7 cellular contexts compared by ENCODE assay signal in the genomic region with DNA sequence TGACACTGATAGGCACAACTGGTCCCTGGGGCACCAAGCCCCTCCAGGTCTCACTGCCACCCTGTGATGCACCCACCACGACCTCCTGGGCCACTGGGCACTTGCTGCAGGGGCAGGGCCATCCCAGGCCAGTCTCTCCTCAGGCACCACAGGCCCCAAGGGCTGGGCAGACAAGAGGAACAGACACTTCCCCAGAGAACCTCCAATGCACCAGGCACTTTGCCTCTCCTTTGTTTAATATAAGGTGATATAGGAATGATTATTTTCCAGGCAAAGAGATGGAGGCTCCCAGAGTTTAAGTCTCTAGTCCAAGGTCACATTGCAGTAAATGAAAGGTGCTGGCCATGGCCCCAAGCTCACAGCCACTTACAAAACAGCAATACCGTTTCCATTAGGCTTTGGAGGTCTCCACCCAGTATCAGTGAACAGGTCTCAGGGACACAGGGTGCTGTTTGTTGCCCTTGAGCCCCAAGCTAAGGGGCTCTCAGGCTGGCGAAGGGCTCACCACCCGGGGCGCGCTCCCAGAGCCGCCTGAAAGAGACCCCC. TPM values are rescaled to one million over a fixed set of nuclear protein-coding genes. Genes with fewer than 3 reads are reported as not detected.
DNase-seq lines count a peak whose midpoint lies in the region; ATAC-seq and TF ChIP-seq lines count a peak whose summit lies in the region.

No MANE protein-coding gene starts in this region.

- H3K23me2 ChIP-seq in H9 (ENCODE audit: insufficient read length, low read depth, low read length, poor library complexity, severe bottlenecking) = peaks cover 4% of the 10 kb centered on the region

- peaks cover 5 to 22% (median 16%) of the 10 kb centered on the region in 3 experiments; a peak in 5 of 7 replicates for H3K36me3 Mint-ChIP-seq in H9 (ENCODE audit: insufficient read depth in 1 of 3, low read depth in 3 of 3)
- H3K36me3 Mint-ChIP-seq in stimulated activated memory B cell treated with anti-CD40 and anti-IgM and Interleukin-4, amounts not matched to agents 10 μg/mL and 1 μg/mL and 100 μg/mL, for 72 hours = no peaks in the 10 kb centered on the region

- H2BK20ac ChIP-seq in H9 (ENCODE audit: low read depth, low read length, poor library complexity, severe bottlenecking) = no peak overlapping the region

- no peak overlapping the region for H3K4ac ChIP-seq in H9 (ENCODE audit: low read depth, low read length)

- H3K4me1 Mint-ChIP-seq in H9 = peaks cover 53% of the 10 kb centered on the region in 2 experiments
- H3K4me1 Mint-ChIP-seq in stimulated activated memory B cell treated with anti-CD40 and anti-IgM and Interleukin-4, amounts not matched to agents 10 μg/mL and 1 μg/mL and 100 μg/mL, for 72 hours = peaks cover 19% of the 10 kb centered on the region

- no peak for TF ChIP-seq CTCF in H9 (conservative IDR thresholded peaks at IDR 0.05)
- TF ChIP-seq CTCF in VCaP (conservative IDR thresholded peaks at IDR 0.05) = no peak

- H2AFZ ChIP-seq in H9 (ENCODE audit: low read length) = no peak overlapping the region

- H3K4me3 Mint-ChIP-seq in H9 = peak overlapping the region; percentile 54 to 57; a peak in 4 of 5 replicates
- peak overlapping the region; percentile 75 for H3K4me3 Mint-ChIP-seq in stimulated activated memory B cell treated with anti-CD40 and anti-IgM and Interleukin-4, amounts not matched to agents 10 μg/mL and 1 μg/mL and 100 μg/mL, for 72 hours

- no peak overlapping the region for H3K4me3 ChIP-seq in right cardiac atrium (ENCODE audit: low read length)

- no peak overlapping the region for H3T11ph ChIP-seq in H9 (ENCODE audit: low read length)

- no peak overlapping the region for H2AK5ac ChIP-seq in H9 (ENCODE audit: insufficient read length, low read length)

- DNase-seq in H9 (no peak), right cardiac atrium (peak in 2 of 3 donors; percentile 66 to 69), kidney glomerular epithelial cell (lab: John Stamatoyannopoulos, UW) (no peak), T-helper 9 cell (no peak)

- H2BK12ac ChIP-seq in H9 (ENCODE audit: insufficient read length, low read depth, low read length) = no peak overlapping the region

- no peak overlapping the region for H3K9ac ChIP-seq in H9 (ENCODE audit: extremely low read depth, insufficient read length, low read length)

- H3K18ac ChIP-seq in H9 (ENCODE audit: insufficient read length, low read depth, low read length) = no peak overlapping the region

- no peak overlapping the region for H3K27ac Mint-ChIP-seq in H9
- peak overlapping the region; percentile 82 for H3K27ac Mint-ChIP-seq in stimulated activated memory B cell treated with anti-CD40 and anti-IgM and Interleukin-4, amounts not matched to agents 10 μg/mL and 1 μg/mL and 100 μg/mL, for 72 hours

- H3K27ac ChIP-seq in H9 (ENCODE audit: insufficient read length, low read depth, low read length) = no peak overlapping the region
- H3K27ac ChIP-seq in VCaP = peak overlapping the region; percentile 34; the same call in 1 of the 2 replicates
- H3K27ac ChIP-seq in right cardiac atrium (ENCODE audit: low read length) = peak overlapping the region; percentile 95

- H3K4me2 ChIP-seq in H9 (ENCODE audit: insufficient read depth, insufficient read length, low read length) = peak overlapping the region; percentile 80

- no peak overlapping the region for H2BK5ac ChIP-seq in H9 (ENCODE audit: insufficient read length, low read length)

- H3K56ac ChIP-seq in H9 (ENCODE audit: insufficient read length, low read depth, low read length) = no peak overlapping the region

- no peaks in the 10 kb centered on the region for H3K9me3 ChIP-seq in H9 (ENCODE audit: control insufficient read depth, low read depth, low read length)
- no peaks in the 10 kb centered on the region for H3K9me3 ChIP-seq in right cardiac atrium (ENCODE audit: control insufficient read depth, low read length)

- no peak overlapping the region for H2BK15ac ChIP-seq in H9 (ENCODE audit: low read depth, low read length)

- no peaks in the 10 kb centered on the region for H3K79me2 ChIP-seq in H9 (ENCODE audit: insufficient read depth, low read length)

- peaks cover 4% of the 10 kb centered on the region; the same call in 1 of the 2 replicates for H3K27me3 Mint-ChIP-seq in H9 (ENCODE audit: low read depth)
- H3K27me3 Mint-ChIP-seq in stimulated activated memory B cell treated with anti-CD40 and anti-IgM and Interleukin-4, amounts not matched to agents 10 μg/mL and 1 μg/mL and 100 μg/mL, for 72 hours = peaks cover 9% of the 10 kb centered on the region

- H4K8ac ChIP-seq in H9 (replicated peaks; ENCODE audit: insufficient read length, low read depth, low read length) = no peak overlapping the region

- H4K91ac ChIP-seq in H9 (ENCODE audit: insufficient read length, low read depth, low read length) = peak overlapping the region; percentile 39

- H3K23ac ChIP-seq in H9 (ENCODE audit: insufficient read length, low read depth, low read length) = no peak overlapping the region

- H3K4me1 ChIP-seq in H9 (ENCODE audit: insufficient read depth, low read length) (peaks cover 14% of the 10 kb centered on the region), right cardiac atrium (ENCODE audit: control insufficient read depth, insufficient read depth, low read length) (peaks cover 17% of the 10 kb centered on the region)

- H3K9me3 Mint-ChIP-seq in H9 = no peaks in the 10 kb centered on the region; a peak in 1 of 5 replicates
- no peaks in the 10 kb centered on the region for H3K9me3 Mint-ChIP-seq in stimulated activated memory B cell treated with anti-CD40 and anti-IgM and Interleukin-4, amounts not matched to agents 10 μg/mL and 1 μg/mL and 100 μg/mL, for 72 hours

- H3K79me1 ChIP-seq in H9 (ENCODE audit: insufficient read depth, low read depth, low read length, poor library complexity, severe bottlenecking) = no peaks in the 10 kb centered on the region

- no CpG with 5 or more reads among the region's 7 CpGs for WGBS in H9 (ENCODE audit: extremely low coverage, insufficient read length, low lambda C conversion rate)
- 32% methylated on average over 7 of the region's 7 CpGs for WGBS in right cardiac atrium

- H3K14ac ChIP-seq in H9 (ENCODE audit: insufficient read depth, low read length) = peak overlapping the region; percentile 75; the same call in 1 of the 2 replicates

- H3K27me3 ChIP-seq in H9 (ENCODE audit: insufficient read depth, low read length) (no peaks in the 10 kb centered on the region), right cardiac atrium (ENCODE audit: control insufficient read depth, insufficient read depth) (no peaks in the 10 kb centered on the region)

- no peak overlapping the region for H4K5ac ChIP-seq in H9 (ENCODE audit: insufficient read length, low read depth, low read length)

- peak in 1 of 2 donors; percentile 1 for ATAC-seq in right cardiac atrium
- ATAC-seq in stimulated activated memory B cell treated with anti-CD40 and anti-IgM and Interleukin-4, amounts not matched to agents 10 μg/mL and 1 μg/mL and 100 μg/mL, for 72 hours = peak; percentile 13
- ATAC-seq in HG02610 (IDR thresholded peaks at IDR 0.05; ENCODE audit: unreplicated experiment) = no peak

- H4K20me1 ChIP-seq in H9 (ENCODE audit: control insufficient read depth, insufficient read depth, insufficient read length) = no peaks in the 10 kb centered on the region

- intact Hi-C loops in right cardiac atrium (cut with DNase I) = loop anchor here in 3 of 4 donors (2.0 to 10.0 kb wide), 2 partner anchors 41 to 99 kb away; no protein-coding TSS in a partner anchor

- no peak overlapping the region for H2BK120ac ChIP-seq in H9 (ENCODE audit: low read depth, low read length, poor library complexity, severe bottlenecking)

RNA-seq across cellular contexts. Expression of a gene that starts 4.5 kb away (rescaled TPM):
- total RNA-seq in H9 (2021) (1.7 and 2.4 TPM in 2 replicates), right cardiac atrium (10 to 100 TPM; 18.8 to 43.8 (median 23.8) TPM)
- 32.5 TPM for polyA plus RNA-seq in right cardiac atrium

RNA-seq across cellular contexts. Expression of a gene that starts 14.6 kb away (rescaled TPM):
- total RNA-seq in H9 (2021) (11.3 and 11.5 TPM in 2 replicates), right cardiac atrium (10 to 100 TPM; 57.9 to 92.1 (median 76.3) TPM)
- 45.4 TPM for polyA plus RNA-seq in right cardiac atrium

RNA-seq across cellular contexts. Expression of a gene that starts 26.6 kb away (rescaled TPM):
- total RNA-seq in H9 (2021) = 36.9 and 37.6 TPM in 2 replicates
- 10 to 100 TPM; 15.4 to 20.7 (median 19.2) TPM for total RNA-seq in right cardiac atrium
- 14.8 TPM for polyA plus RNA-seq in right cardiac atrium

Comparison
In these comparisons a context has a peak if more than half of its experiments do, and no peak if none do; other contexts are left out.
1. DNase-seq: peak in right cardiac atrium (2 of 3); none in H9 (single experiment), kidney glomerular epithelial cell (single experiment) and T-helper 9 cell (single experiment).